8 cellular contexts compared by ENCODE assay signal in the genomic region with DNA sequence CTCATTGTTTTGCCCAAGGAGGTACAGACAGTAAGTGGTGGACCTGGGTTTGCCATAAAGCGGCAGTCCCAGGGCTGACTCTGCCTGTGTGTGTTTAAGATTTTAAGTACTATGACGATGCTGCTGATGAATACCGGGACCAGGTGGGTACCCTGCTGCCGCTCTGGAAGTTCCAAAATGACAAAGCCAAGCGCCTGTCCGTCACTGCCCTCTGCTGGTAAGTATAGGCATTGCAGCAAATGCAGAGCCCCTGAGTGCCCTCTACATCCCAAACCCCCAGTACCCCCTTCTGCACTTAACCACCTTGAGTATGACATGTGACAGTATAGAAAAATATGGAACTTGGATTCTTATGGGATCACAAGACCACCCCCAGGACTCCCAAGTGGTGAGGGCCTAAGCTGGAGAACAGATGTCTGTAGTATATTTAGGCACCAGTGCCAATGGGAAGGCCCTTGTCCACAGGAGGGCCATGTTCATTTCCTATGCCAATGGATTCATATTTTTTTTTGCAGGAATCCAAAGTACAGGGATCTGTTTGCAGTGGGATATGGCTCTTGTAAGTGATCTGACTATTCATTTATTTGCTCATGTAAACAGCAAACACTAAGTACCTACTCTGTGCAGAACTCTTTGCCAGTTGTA. TPM values are rescaled to one million over a fixed set of nuclear protein-coding genes. Genes with fewer than 3 reads are reported as not detected.
DNase-seq lines count a peak whose midpoint lies in the region; ATAC-seq and TF ChIP-seq lines count a peak whose summit lies in the region.

No MANE protein-coding gene starts in this region.

- peak; percentile 78 to 92 (median 86) for ATAC-seq in right lobe of liver
- ATAC-seq in GM19351 (IDR thresholded peaks at IDR 0.05; ENCODE audit: unreplicated experiment), result no peak

- H3K4me3 ChIP-seq in cardiac fibroblast (replicated peaks in 1 of 2; ENCODE audit: low read depth in 2 of 2, low read length in 2 of 2) (no peak overlapping the region), right lobe of liver (no peak overlapping the region)

- TF ChIP-seq CTCF in cardiac fibroblast (IDR thresholded peaks at IDR 0.05; ENCODE audit: low read depth, low read length) (peak; percentile 98), right lobe of liver (IDR thresholded peaks at IDR 0.05) (peak; percentile 93 to 97 (median 94))

- 0% methylated on average over 1 of the region's 6 CpGs for WGBS in right lobe of liver (ENCODE audit: insufficient coverage, low coverage, low lambda C conversion rate, missing lambda C conversion rate)

- DNase-seq in NOMO-1 (lab: John Stamatoyannopoulos, UW; ENCODE audit: unreplicated experiment in 2 of 2) (peak; percentile 38 to 60), NOMO-1 treated with dmso at 0.1 percent for 144 hours (lab: John Stamatoyannopoulos, UW; ENCODE audit: unreplicated experiment) (no peak), NCI-H146 treated with DMSO at 0.1 percent for 48 hours (lab: John Stamatoyannopoulos, UW; ENCODE audit: unreplicated experiment) (peak; percentile 48), cardiac fibroblast (ENCODE audit: low read depth in 2 of 2) (peak; percentile 47 to 57), right lobe of liver (peak in 1 of 3 donors; percentile 64)
- peak; percentile 36 to 77 (median 56) for DNase-seq in activated CD4-positive, CD25-positive, alpha-beta regulatory T cell (lab: John Stamatoyannopoulos, UW)
- peak; percentile 65 to 82 (median 71) for DNase-seq in stimulated activated CD4-positive, alpha-beta T cell treated with anti-CD3 and anti-CD28 coated beads, TNF-alpha, amount 100 ng/mL, for 48 hours (ENCODE audit: low read depth in 3 of 3)

- no peaks in the 10 kb centered on the region for H3K4me1 ChIP-seq in right lobe of liver

- intact Hi-C loops in right lobe of liver (cut with DNase I), result loop anchor here in 1 of 2 donors (5.0 kb wide), 1 partner anchor 63 kb away; no protein-coding TSS in a partner anchor

- no peaks in the 10 kb centered on the region for H3K27me3 ChIP-seq in right lobe of liver

- no peaks in the 10 kb centered on the region for H3K9me3 ChIP-seq in right lobe of liver

- H3K27ac ChIP-seq in right lobe of liver, result no peak overlapping the region

- H3K36me3 ChIP-seq in right lobe of liver, result no peaks in the 10 kb centered on the region

- TF ChIP-seq POLR2A in right lobe of liver (IDR thresholded peaks at IDR 0.05), result no peak

RNA-seq across cellular contexts. Expression of a gene that starts 22.0 kb away (rescaled TPM):
- 1 to 10 TPM; 1.5 to 2.7 (median 2.1) TPM for total RNA-seq in right lobe of liver

RNA-seq across cellular contexts. Expression of a gene that starts 42.1 kb away (rescaled TPM):
- not detected for total RNA-seq in right lobe of liver

RNA-seq across cellular contexts. Expression of a gene that starts 42.4 kb away (rescaled TPM):
- total RNA-seq in right lobe of liver, result 10 to 100 TPM in 1 of 6 experiments, 1 to 10 TPM in 5; 4.1 to 10.7 (median 5.3) TPM
